ENCODE assay signal across 25 cellular contexts in the genomic region with DNA sequence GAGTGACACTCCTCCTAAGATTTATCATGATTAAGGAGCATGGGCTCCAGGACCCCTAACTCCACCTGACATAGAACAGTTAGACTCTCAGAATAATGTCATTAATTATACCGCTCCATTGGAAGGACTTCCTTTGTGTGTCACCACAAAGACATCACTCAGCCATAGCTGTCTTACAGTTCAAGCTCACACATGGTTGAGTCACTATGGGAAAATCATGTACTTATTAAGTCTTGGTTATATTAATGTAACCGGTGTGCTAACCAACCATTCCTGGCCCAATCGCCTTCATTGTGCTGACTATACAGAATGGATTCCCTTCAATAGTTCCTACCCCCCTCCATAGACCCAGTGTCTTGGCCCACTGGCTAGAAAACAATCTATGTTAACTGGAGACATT. TPM values are rescaled to one million over a fixed set of nuclear protein-coding genes. Genes with fewer than 3 reads are reported as not detected.
DNase-seq lines count a peak whose midpoint lies in the region; ATAC-seq and TF ChIP-seq lines count a peak whose summit lies in the region.
"Had no signal": no experiment of that assay in that cellular context is flagged by ENCODE, and none has a peak within 500 bp of the region (broad histone marks: within the 10 kb centered on the region; RNA-seq: fewer than 3 reads in every experiment).

No MANE protein-coding gene starts in this region.

- no peaks in the 10 kb centered on the region for H3K27me3 ChIP-seq in kidney epithelial cell (ENCODE audit: control insufficient read depth, insufficient read depth, low read length)
- H3K27me3 ChIP-seq: SJSA1 had no signal

- in situ Hi-C loops in Caki2 (cut with HindIII; ENCODE audit: low pct_unique_long_range_greater_than_20kb, low sequenced_read_pairs) = no loop called here

- ATAC-seq in SK-N-SH treated with all-trans-retinoic acid at 6 μM for 48 hours = no peak
- ATAC-seq in HG03469 (IDR thresholded peaks at IDR 0.05; ENCODE audit: unreplicated experiment) = no peak
- ATAC-seq in GM21576 (IDR thresholded peaks at IDR 0.05; ENCODE audit: unreplicated experiment) = no peak
- ATAC-seq: PC-3 had no signal

- H3K36me3 Mint-ChIP-seq in IgD-negative memory B cell = peaks cover 9% of the 10 kb centered on the region

- peaks cover 0 to 5% (median 0%) of the 10 kb centered on the region in 3 donors for H3K9me3 Mint-ChIP-seq in IgD-negative memory B cell
- H3K9me3 Mint-ChIP-seq: T-helper 2 cell treated with Interferon-gamma antibody and Interleukin-4, amounts not matched to agents 5 μg/mL and 100 μg/mL, for 36 hours had no signal

- H3K4me1 Mint-ChIP-seq in IgD-negative memory B cell = no peaks in the 10 kb centered on the region

- no peak overlapping the region for H3K4me3 Mint-ChIP-seq in IgD-negative memory B cell
- H3K4me3 Mint-ChIP-seq: CD4-positive, CD25-positive, alpha-beta regulatory T cell; T-helper 2 cell treated with Interferon-gamma antibody and Interleukin-4, amounts not matched to agents 5 μg/mL and 100 μg/mL, for 36 hours had no signal

- H3K4me3 ChIP-seq in kidney epithelial cell (ENCODE audit: low read depth, low read length) = no peak overlapping the region
- H3K4me3 ChIP-seq: SJSA1 had no signal

- TF ChIP-seq CTCF in kidney epithelial cell (IDR thresholded peaks at IDR 0.05; ENCODE audit: insufficient read depth, low read length, poor library complexity, severe bottlenecking) = no peak

- no peaks in the 10 kb centered on the region for H3K36me3 ChIP-seq in kidney epithelial cell (ENCODE audit: control insufficient read depth, insufficient read depth, low read length)
- H3K36me3 ChIP-seq: SJSA1 had no signal

- DNase-seq in Caki2 (ENCODE audit: low read depth) (peak; percentile 5), astrocyte of the hippocampus (ENCODE audit: low read depth, low spot score) (peak; percentile 56), kidney epithelial cell (ENCODE audit: low read depth) (peak; percentile 55), MV-4-11 (lab: John Stamatoyannopoulos, UW) (no peak)
- DNase-seq: CD4-positive, CD25-positive, alpha-beta regulatory T cell; DMS53; HCEC 1CT; NCI-H1105; NCI-H146; NCI-H1930; NCI-H2107; NCI-H446 treated with DMSO at 0.1 percent for 48 hours; NCI-H526; NCI-H82; NK-92 treated with Interleukin-12 subunit alpha and Interleukin-12 subunit beta, amount 100 ng/mL, for 24 hours; PC-3; Right ventricle myocardium superior; RPMI8226; T-helper 1 cell had no signal

- no peaks in the 10 kb centered on the region for H3K27me3 Mint-ChIP-seq in IgD-negative memory B cell
- H3K27me3 Mint-ChIP-seq: CD4-positive, CD25-positive, alpha-beta regulatory T cell had no signal

- peak overlapping the region in 2 of 3 donors; percentile 66 to 71 for H3K27ac Mint-ChIP-seq in IgD-negative memory B cell
- H3K27ac Mint-ChIP-seq: CD4-positive, CD25-positive, alpha-beta regulatory T cell; T-helper 2 cell treated with Interferon-gamma antibody and Interleukin-4, amounts not matched to agents 5 μg/mL and 100 μg/mL, for 36 hours had no signal

TF ChIP-seq in SK-N-SH treated with all-trans-retinoic acid at 6 μM for 48 hours, 23 proteins besides CTCF, POLR2A, EP300 and RAD21 (continues in another document):
- TF ChIP-seq TCF4 (CRISPR knock-in tag; IDR thresholded peaks at IDR 0.05; ENCODE audit: borderline replicate concordance) (no peak), TOX (CRISPR knock-in tag; IDR thresholded peaks at IDR 0.05; ENCODE audit: borderline replicate concordance) (no peak), ZFP3 (CRISPR knock-in tag; IDR thresholded peaks at IDR 0.05) (no peak), PPARA (CRISPR knock-in tag; IDR thresholded peaks at IDR 0.05; ENCODE audit: borderline replicate concordance) (no peak), ZNF565 (CRISPR knock-in tag; conservative IDR thresholded peaks at IDR 0.05; ENCODE audit: low read depth) (no peak), ZNF70 (CRISPR knock-in tag; IDR thresholded peaks at IDR 0.05) (no peak), BACH2 (CRISPR knock-in tag; IDR thresholded peaks at IDR 0.05; ENCODE audit: borderline replicate concordance) (no peak), RARB (CRISPR knock-in tag; IDR thresholded peaks at IDR 0.05) (no peak), OSR1 (CRISPR knock-in tag; IDR thresholded peaks at IDR 0.05) (no peak), ESRRG (CRISPR knock-in tag; IDR thresholded peaks at IDR 0.05) (no peak), ZC3H10 (CRISPR knock-in tag; IDR thresholded peaks at IDR 0.05) (no peak), CSDC2 (CRISPR knock-in tag; IDR thresholded peaks at IDR 0.05) (no peak), PATZ1 (CRISPR knock-in tag; IDR thresholded peaks at IDR 0.05; ENCODE audit: borderline replicate concordance) (no peak), SNAI2 (CRISPR knock-in tag; IDR thresholded peaks at IDR 0.05) (no peak)
- TF ChIP-seq, protein P1, sequence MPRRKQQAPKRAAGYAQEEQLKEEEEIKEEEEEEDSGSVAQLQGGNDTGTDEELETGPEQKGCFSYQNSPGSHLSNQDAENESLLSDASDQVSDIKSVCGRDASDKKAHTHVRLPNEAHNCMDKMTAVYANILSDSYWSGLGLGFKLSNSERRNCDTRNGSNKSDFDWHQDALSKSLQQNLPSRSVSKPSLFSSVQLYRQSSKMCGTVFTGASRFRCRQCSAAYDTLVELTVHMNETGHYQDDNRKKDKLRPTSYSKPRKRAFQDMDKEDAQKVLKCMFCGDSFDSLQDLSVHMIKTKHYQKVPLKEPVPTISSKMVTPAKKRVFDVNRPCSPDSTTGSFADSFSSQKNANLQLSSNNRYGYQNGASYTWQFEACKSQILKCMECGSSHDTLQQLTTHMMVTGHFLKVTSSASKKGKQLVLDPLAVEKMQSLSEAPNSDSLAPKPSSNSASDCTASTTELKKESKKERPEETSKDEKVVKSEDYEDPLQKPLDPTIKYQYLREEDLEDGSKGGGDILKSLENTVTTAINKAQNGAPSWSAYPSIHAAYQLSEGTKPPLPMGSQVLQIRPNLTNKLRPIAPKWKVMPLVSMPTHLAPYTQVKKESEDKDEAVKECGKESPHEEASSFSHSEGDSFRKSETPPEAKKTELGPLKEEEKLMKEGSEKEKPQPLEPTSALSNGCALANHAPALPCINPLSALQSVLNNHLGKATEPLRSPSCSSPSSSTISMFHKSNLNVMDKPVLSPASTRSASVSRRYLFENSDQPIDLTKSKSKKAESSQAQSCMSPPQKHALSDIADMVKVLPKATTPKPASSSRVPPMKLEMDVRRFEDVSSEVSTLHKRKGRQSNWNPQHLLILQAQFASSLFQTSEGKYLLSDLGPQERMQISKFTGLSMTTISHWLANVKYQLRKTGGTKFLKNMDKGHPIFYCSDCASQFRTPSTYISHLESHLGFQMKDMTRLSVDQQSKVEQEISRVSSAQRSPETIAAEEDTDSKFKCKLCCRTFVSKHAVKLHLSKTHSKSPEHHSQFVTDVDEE (CRISPR knock-in tag; IDR thresholded peaks at IDR 0.05) = no peak
- TF ChIP-seq, protein P2, sequence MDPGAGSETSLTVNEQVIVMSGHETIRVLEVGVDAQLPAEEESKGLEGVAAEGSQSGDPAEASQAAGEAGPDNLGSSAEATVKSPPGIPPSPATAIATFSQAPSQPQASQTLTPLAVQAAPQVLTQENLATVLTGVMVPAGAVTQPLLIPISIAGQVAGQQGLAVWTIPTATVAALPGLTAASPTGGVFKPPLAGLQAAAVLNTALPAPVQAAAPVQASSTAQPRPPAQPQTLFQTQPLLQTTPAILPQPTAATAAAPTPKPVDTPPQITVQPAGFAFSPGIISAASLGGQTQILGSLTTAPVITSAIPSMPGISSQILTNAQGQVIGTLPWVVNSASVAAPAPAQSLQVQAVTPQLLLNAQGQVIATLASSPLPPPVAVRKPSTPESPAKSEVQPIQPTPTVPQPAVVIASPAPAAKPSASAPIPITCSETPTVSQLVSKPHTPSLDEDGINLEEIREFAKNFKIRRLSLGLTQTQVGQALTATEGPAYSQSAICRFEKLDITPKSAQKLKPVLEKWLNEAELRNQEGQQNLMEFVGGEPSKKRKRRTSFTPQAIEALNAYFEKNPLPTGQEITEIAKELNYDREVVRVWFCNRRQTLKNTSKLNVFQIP (CRISPR knock-in tag; IDR thresholded peaks at IDR 0.05; ENCODE audit: borderline replicate concordance, low read depth) = no peak
- TF ChIP-seq, protein P3, sequence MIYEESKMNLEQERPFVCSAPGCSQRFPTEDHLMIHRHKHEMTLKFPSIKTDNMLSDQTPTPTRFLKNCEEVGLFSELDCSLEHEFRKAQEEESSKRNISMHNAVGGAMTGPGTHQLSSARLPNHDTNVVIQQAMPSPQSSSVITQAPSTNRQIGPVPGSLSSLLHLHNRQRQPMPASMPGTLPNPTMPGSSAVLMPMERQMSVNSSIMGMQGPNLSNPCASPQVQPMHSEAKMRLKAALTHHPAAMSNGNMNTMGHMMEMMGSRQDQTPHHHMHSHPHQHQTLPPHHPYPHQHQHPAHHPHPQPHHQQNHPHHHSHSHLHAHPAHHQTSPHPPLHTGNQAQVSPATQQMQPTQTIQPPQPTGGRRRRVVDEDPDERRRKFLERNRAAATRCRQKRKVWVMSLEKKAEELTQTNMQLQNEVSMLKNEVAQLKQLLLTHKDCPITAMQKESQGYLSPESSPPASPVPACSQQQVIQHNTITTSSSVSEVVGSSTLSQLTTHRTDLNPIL (CRISPR knock-in tag; IDR thresholded peaks at IDR 0.05; ENCODE audit: low read depth) = no peak

RNA-seq across cellular contexts. Expression of gene MCCC2, which starts 10.9 kb away (rescaled TPM):
- 35.1 and 46.4 TPM in 2 replicates for total RNA-seq in Caki2 (2014; rRNA removed; shearing (Covaris generic); ENCODE audit: low replicate concordance)
- polyA plus RNA-seq in IgD-negative memory B cell = 33.2 TPM
- total RNA-seq in kidney epithelial cell = 40.4 and 44.1 TPM in 2 replicates
